ENCODE assay signal across 1 cellular context in genomic region chr16:19715566-19715965, GRCh38.
TF ChIP-seq lines count a peak whose summit lies in the region.

No MANE protein-coding gene starts in this region.

TF ChIP-seq in WTC11, 78 proteins besides CTCF, POLR2A, EP300 and RAD21 (continued from another document):
- no peak for TF ChIP-seq ERG (CRISPR knock-in tag; IDR thresholded peaks at IDR 0.05)
- no peak for TF ChIP-seq GABPB1 (CRISPR knock-in tag; IDR thresholded peaks at IDR 0.05)
- TF ChIP-seq TP53 (CRISPR knock-in tag; IDR thresholded peaks at IDR 0.05): no peak
- TF ChIP-seq FOXK1 (CRISPR knock-in tag; IDR thresholded peaks at IDR 0.05): no peak
- TF ChIP-seq ZNF121 (CRISPR knock-in tag; IDR thresholded peaks at IDR 0.05): no peak
- no peak for TF ChIP-seq ZNF423 (CRISPR knock-in tag; IDR thresholded peaks at IDR 0.05)
- no peak for TF ChIP-seq MXD4 (CRISPR knock-in tag; IDR thresholded peaks at IDR 0.05; ENCODE audit: borderline replicate concordance)
- TF ChIP-seq, protein P1, sequence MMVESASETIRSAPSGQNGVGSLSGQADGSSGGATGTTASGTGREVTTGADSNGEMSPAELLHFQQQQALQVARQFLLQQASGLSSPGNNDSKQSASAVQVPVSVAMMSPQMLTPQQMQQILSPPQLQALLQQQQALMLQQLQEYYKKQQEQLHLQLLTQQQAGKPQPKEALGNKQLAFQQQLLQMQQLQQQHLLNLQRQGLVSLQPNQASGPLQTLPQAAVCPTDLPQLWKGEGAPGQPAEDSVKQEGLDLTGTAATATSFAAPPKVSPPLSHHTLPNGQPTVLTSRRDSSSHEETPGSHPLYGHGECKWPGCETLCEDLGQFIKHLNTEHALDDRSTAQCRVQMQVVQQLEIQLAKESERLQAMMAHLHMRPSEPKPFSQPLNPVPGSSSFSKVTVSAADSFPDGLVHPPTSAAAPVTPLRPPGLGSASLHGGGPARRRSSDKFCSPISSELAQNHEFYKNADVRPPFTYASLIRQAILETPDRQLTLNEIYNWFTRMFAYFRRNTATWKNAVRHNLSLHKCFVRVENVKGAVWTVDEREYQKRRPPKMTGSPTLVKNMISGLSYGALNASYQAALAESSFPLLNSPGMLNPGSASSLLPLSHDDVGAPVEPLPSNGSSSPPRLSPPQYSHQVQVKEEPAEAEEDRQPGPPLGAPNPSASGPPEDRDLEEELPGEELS (CRISPR knock-in tag; IDR thresholded peaks at IDR 0.05): no peak
- no peak for TF ChIP-seq EMX1 (CRISPR knock-in tag; IDR thresholded peaks at IDR 0.05)
- TF ChIP-seq CREB1 (CRISPR knock-in tag; IDR thresholded peaks at IDR 0.05): no peak
- TF ChIP-seq OVOL2 (CRISPR knock-in tag; IDR thresholded peaks at IDR 0.05; ENCODE audit: borderline replicate concordance): no peak
TF ChIP-seq in WTC11: peak in this region for 0.
